ENCODE assay signal across 9 cellular contexts in genomic region chr9:127852829-127853228, GRCh38. TPM values are rescaled to one million over a fixed set of nuclear protein-coding genes. Genes with fewer than 3 reads are reported as not detected.
DNase-seq lines count a peak whose midpoint lies in the region; ATAC-seq and TF ChIP-seq lines count a peak whose summit lies in the region.
"Had no signal": no experiment of that assay in that cellular context is flagged by ENCODE, and none has a peak within 500 bp of the region (broad histone marks: within the 10 kb centered on the region; RNA-seq: fewer than 3 reads in every experiment).

No MANE protein-coding gene starts in this region.

- ATAC-seq in GM19023 (IDR thresholded peaks at IDR 0.05; ENCODE audit: unreplicated experiment), result no peak
- ATAC-seq in HG03097 (IDR thresholded peaks at IDR 0.05; ENCODE audit: low FRiP score, unreplicated experiment), result no peak

- H3K4me1 ChIP-seq in hepatocyte (ENCODE audit: insufficient read depth) (peaks cover 4% of the 10 kb centered on the region), spleen (peaks cover 30 to 100% (median 76%) of the 10 kb centered on the region in 6 donors)

- H3K79me2 ChIP-seq in hepatocyte, result no peaks in the 10 kb centered on the region

- TF ChIP-seq POLR2A in spleen (IDR thresholded peaks at IDR 0.05), result no peak

- H3K9me3 ChIP-seq in hepatocyte (ENCODE audit: low read depth), result no peaks in the 10 kb centered on the region
- H3K9me3 ChIP-seq in spleen, result peaks cover 0 to 24% (median 17%) of the 10 kb centered on the region in 8 donors

- H3K36me3 ChIP-seq in hepatocyte (replicated peaks; ENCODE audit: insufficient read depth, low read depth) (no peaks in the 10 kb centered on the region), spleen (peaks cover 0 to 35% (median 3%) of the 10 kb centered on the region in 6 donors)

- peak overlapping the region; percentile 88 for H3K27ac Mint-ChIP-seq in HFFc6
- no peak overlapping the region for H3K27ac Mint-ChIP-seq in activated naive CD8-positive, alpha-beta T cell treated with anti-CD3 and anti-CD28 coated beads for 36 hours

- peaks cover 22% of the 10 kb centered on the region for H3K9me3 Mint-ChIP-seq in HFFc6
- peaks cover 16% of the 10 kb centered on the region for H3K9me3 Mint-ChIP-seq in activated naive CD8-positive, alpha-beta T cell treated with anti-CD3 and anti-CD28 coated beads for 36 hours

- in situ Hi-C loops in G401 (cut with HindIII; ENCODE audit: low sequenced_read_pairs), result no loop called here

- no peaks in the 10 kb centered on the region for H3K27me3 Mint-ChIP-seq in HFFc6 (ENCODE audit: insufficient read depth)
- no peaks in the 10 kb centered on the region for H3K27me3 Mint-ChIP-seq in activated naive CD8-positive, alpha-beta T cell treated with anti-CD3 and anti-CD28 coated beads for 36 hours

- intact Hi-C loops in spleen (cut with DNase I; ENCODE audit: low total_unique reads), result no loop called here

- peak overlapping the region; percentile 79 for H3K4me2 ChIP-seq in hepatocyte

- no peaks in the 10 kb centered on the region for H3K27me3 ChIP-seq in hepatocyte
- H3K27me3 ChIP-seq in spleen (replicated peaks in 1 of 7), result no peaks in the 10 kb centered on the region

- 79% methylated on average over 9 of the region's 9 CpGs for WGBS in hepatocyte (ENCODE audit: low lambda C conversion rate, missing lambda C conversion rate)
- 56 to 76% (median 68%) methylated on average over 9 of the region's 9 CpGs for WGBS in spleen, 5 donors

- H2AFZ ChIP-seq in hepatocyte, result no peak overlapping the region

- H3K9me2 ChIP-seq in hepatocyte (replicated peaks; ENCODE audit: insufficient read depth), result no peaks in the 10 kb centered on the region

- peaks cover 38% of the 10 kb centered on the region for H3K36me3 Mint-ChIP-seq in HFFc6 (ENCODE audit: low read depth)
- H3K36me3 Mint-ChIP-seq in activated naive CD8-positive, alpha-beta T cell treated with anti-CD3 and anti-CD28 coated beads for 36 hours, result peaks cover 31% of the 10 kb centered on the region

- DNase-seq in HFFc6, result no peak
- no peak for DNase-seq in activated naive CD8-positive, alpha-beta T cell treated with anti-CD3 and anti-CD28 coated beads for 36 hours
- DNase-seq in hepatocyte (ENCODE audit: low spot score), result no peak
- no peak for DNase-seq in spleen
- DNase-seq in G401 (ENCODE audit: low spot score), result no peak
- DNase-seq: effector CD4-positive, alpha-beta T cell; stimulated activated CD4-positive, alpha-beta T cell treated with anti-CD3 and anti-CD28 coated beads, Interleukin-4, amount 100 ng/mL, for 1 hour had no signal

- TF ChIP-seq CTCF in HFFc6 (IDR thresholded peaks at IDR 0.05) (no peak), hepatocyte (IDR thresholded peaks at IDR 0.05; ENCODE audit: poor library complexity) (no peak), spleen (IDR thresholded peaks at IDR 0.05 in 8 of 11, conservative IDR thresholded peaks at IDR 0.05 in 3 of 11) (no peak)

- H3K4me3 ChIP-seq in hepatocyte, result no peak overlapping the region
- H3K4me3 ChIP-seq in spleen, result peak overlapping the region; percentile 55 to 89 (median 81)

- H3K27ac ChIP-seq in hepatocyte (no peak overlapping the region), spleen (peak overlapping the region; percentile 58 to 91 (median 86))

- H3K4me3 Mint-ChIP-seq in HFFc6, result peak overlapping the region; percentile 94
- H3K4me3 Mint-ChIP-seq in activated naive CD8-positive, alpha-beta T cell treated with anti-CD3 and anti-CD28 coated beads for 36 hours, result peak overlapping the region; percentile 85

- H3K4me1 Mint-ChIP-seq in HFFc6 (ENCODE audit: low read depth), result peaks cover 31% of the 10 kb centered on the region
- H3K4me1 Mint-ChIP-seq in activated naive CD8-positive, alpha-beta T cell treated with anti-CD3 and anti-CD28 coated beads for 36 hours, result peaks cover 27% of the 10 kb centered on the region

- H4K20me1 ChIP-seq in hepatocyte (ENCODE audit: insufficient read depth, poor library complexity, severe bottlenecking), result no peaks in the 10 kb centered on the region

RNA-seq across cellular contexts. Expression of gene ENG, which starts 1.6 kb away (rescaled TPM):
- total RNA-seq in HFFc6 (2021; fragmentation: NEBNext Ultra II Directional; extraction: Animal tissue kit (Norgen Biotek cat#: 25700)), result 100 to 1,000 TPM; 205 to 249 (median 227) TPM
- 10 to 100 TPM; 17.7 to 18.8 TPM for total RNA-seq in activated naive CD8-positive, alpha-beta T cell treated with anti-CD3 and anti-CD28 coated beads for 36 hours
- total RNA-seq in hepatocyte (3.2 and 6.8 TPM in 2 replicates), spleen (100 to 1,000 TPM; 150 to 334 (median 247) TPM)
- polyA plus RNA-seq in hepatocyte (19.4 and 21.2 TPM in 2 replicates), spleen (10 to 100 TPM; 29.2 to 63.1 (median 47.8) TPM)
- total RNA-seq in G401 (2014; rRNA removed; shearing (Covaris generic)), result 2.6 and 4.4 TPM in 2 replicates

RNA-seq across cellular contexts. Expression of gene AK1, which starts 24.6 kb away (rescaled TPM):
- total RNA-seq in HFFc6 (2021; fragmentation: NEBNext Ultra II Directional; extraction: Animal tissue kit (Norgen Biotek cat#: 25700)), result 100 to 1,000 TPM; 109 to 130 (median 124) TPM
- total RNA-seq in activated naive CD8-positive, alpha-beta T cell treated with anti-CD3 and anti-CD28 coated beads for 36 hours, result 10 to 100 TPM in 1 of 2 experiments, 1 to 10 TPM in 1; 9.9 to 11.7 TPM
- total RNA-seq in hepatocyte, result 28.3 and 39.8 TPM in 2 replicates
- polyA plus RNA-seq in hepatocyte, result 85.9 and 91.3 TPM in 2 replicates
- 10 to 100 TPM; 41.3 to 89.7 (median 59.7) TPM for total RNA-seq in spleen
- polyA plus RNA-seq in spleen, result 10 to 100 TPM; 47.0 to 97.9 (median 82.7) TPM
- total RNA-seq in G401 (2014; rRNA removed; shearing (Covaris generic)), result 46.4 and 62.6 TPM in 2 replicates

RNA-seq across cellular contexts. Expression of gene ST6GALNAC6, which starts 46.6 kb away (rescaled TPM):
- total RNA-seq in HFFc6 (2021; fragmentation: NEBNext Ultra II Directional; extraction: Animal tissue kit (Norgen Biotek cat#: 25700)), result 10 to 100 TPM; 29.3 to 40.6 (median 34.2) TPM
- 10 to 100 TPM; 44.5 to 45.1 TPM for total RNA-seq in activated naive CD8-positive, alpha-beta T cell treated with anti-CD3 and anti-CD28 coated beads for 36 hours
- 31.8 and 37.3 TPM in 2 replicates for total RNA-seq in hepatocyte
- 47.7 and 61.2 TPM in 2 replicates for polyA plus RNA-seq in hepatocyte
- total RNA-seq in spleen, result 100 to 1,000 TPM in 1 of 7 donors, 10 to 100 TPM in 6; 62.5 to 118 (median 75.9) TPM
- 10 to 100 TPM; 29.0 to 68.0 (median 31.7) TPM for polyA plus RNA-seq in spleen
- total RNA-seq in G401 (2014; rRNA removed; shearing (Covaris generic)), result 44.8 and 73.0 TPM in 2 replicates

RNA-seq across cellular contexts. Expression of gene FPGS, which starts 50.1 kb away (rescaled TPM):
- total RNA-seq in HFFc6 (2021; fragmentation: NEBNext Ultra II Directional; extraction: Animal tissue kit (Norgen Biotek cat#: 25700)), result 10 to 100 TPM; 51.9 to 69.2 (median 62.7) TPM
- total RNA-seq in activated naive CD8-positive, alpha-beta T cell treated with anti-CD3 and anti-CD28 coated beads for 36 hours, result 10 to 100 TPM; 86.3 to 88.0 TPM
- total RNA-seq in hepatocyte (27.4 and 30.9 TPM in 2 replicates), spleen (10 to 100 TPM; 33.3 to 94.6 (median 72.3) TPM)
- polyA plus RNA-seq in hepatocyte (48.5 and 52.2 TPM in 2 replicates), spleen (10 to 100 TPM; 39.5 to 73.7 (median 60.5) TPM)
- 164 and 188 TPM in 2 replicates for total RNA-seq in G401 (2014; rRNA removed; shearing (Covaris generic))

Comparison
In these comparisons a context has a peak if more than half of its experiments do, and no peak if none do; other contexts are left out.
1. RNA of gene ENG, which starts 1.6 kb away (total RNA-seq): 150 to 334 TPM in spleen and 205 to 249 TPM in HFFc6; 17.7 to 18.8 TPM in activated naive CD8-positive, alpha-beta T cell treated with anti-CD3 and anti-CD28 coated beads for 36 hours, 3.2 to 6.8 TPM in hepatocyte and 2.6 to 4.4 TPM in G401; every median in the first group is over 4 times any median in the second.